ENCODE assay signal across 29 cellular contexts in the genomic region with DNA sequence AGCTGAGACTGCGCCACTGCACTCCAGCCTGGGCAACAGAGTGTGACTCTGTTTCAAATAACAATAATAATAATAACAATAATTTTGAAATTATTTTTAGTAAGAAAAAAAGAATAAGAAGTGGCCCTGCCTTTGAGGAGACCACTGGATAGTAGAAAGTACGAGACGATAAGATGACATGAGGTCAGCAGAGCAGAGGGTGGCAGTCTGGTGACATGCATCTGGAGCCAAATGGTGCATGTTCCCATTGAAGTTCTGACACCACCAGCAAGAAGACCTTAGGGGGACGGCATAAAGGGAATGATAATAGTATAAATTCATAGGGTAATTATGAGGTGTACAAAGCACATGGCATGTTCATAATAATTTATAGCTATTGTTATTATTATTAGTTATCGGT.
"Had no signal": no experiment of that assay in that cellular context is flagged by ENCODE, and none has a peak within 500 bp of the region (broad histone marks: within the 10 kb centered on the region; RNA-seq: fewer than 3 reads in every experiment).

No MANE protein-coding gene starts in this region.

- H3K4me1 ChIP-seq: left lung, lower lobe of right lung, prostate gland, testis, transverse colon, upper lobe of right lung had no signal

- DNase-seq: heart left ventricle; hypothalamus; immature natural killer cell; kidney; left colon; left lung; lower lobe of right lung; mammary epithelial cell; mesenchymal stem cell; naive B cell; natural killer cell; nephron progenitor cell; occipital lobe; stimulated activated CD4-positive, alpha-beta T cell treated with anti-CD3 and anti-CD28 coated beads, Interleukin-12 subunit alpha, Interleukin-12 subunit beta, amount 100 ng/mL, for 4 hours; stimulated activated CD4-positive, alpha-beta T cell treated with anti-CD3 and anti-CD28 coated beads, Interleukin-15, amount 100 ng/mL, for 24 hours; stimulated activated CD4-positive, alpha-beta T cell treated with anti-CD3 and anti-CD28 coated beads, Interleukin-2, amount 100 ng/mL, for 24 hours; stimulated activated CD4-positive, alpha-beta T cell treated with anti-CD3 and anti-CD28 coated beads, Interleukin-4, amount 100 ng/mL, for 1 hour; stimulated activated naive B cell treated with anti-CD40 and anti-IgM and Interleukin-4, amounts not matched to agents 10 μg/mL and 1 μg/mL and 100 μg/mL, for 72 hours; stimulated activated naive CD8-positive, alpha-beta T cell treated with anti-CD3 and anti-CD28 coated beads, Interleukin-15, Interleukin-2, amounts not matched to agents 100 U/mL and 50 U/mL, for 24 hours; stomach; testis; thyroid gland; transverse colon; upper lobe of right lung had no signal

- H3K9ac ChIP-seq: neural progenitor cell had no signal

- H3K27ac ChIP-seq: left lung, lower lobe of right lung, neural progenitor cell, neutrophil, prostate gland, right atrium auricular region, skin epidermis, stomach, testis, thyroid gland, transverse colon, upper lobe of right lung had no signal

- H3K4me2 ChIP-seq: neural progenitor cell had no signal

- H3K36me3 ChIP-seq: heart left ventricle, left lung, lower lobe of right lung, neural progenitor cell, neutrophil, prostate gland, right atrium auricular region, stomach, thyroid gland, transverse colon, upper lobe of right lung had no signal

- H3K9me3 ChIP-seq: heart left ventricle, left lung, lower lobe of right lung, neutrophil, prostate gland, right atrium auricular region, stomach, testis, thyroid gland, transverse colon, upper lobe of right lung had no signal

- H3K4me3 ChIP-seq: heart left ventricle, left lung, lower lobe of right lung, neural progenitor cell, prostate gland, right atrium auricular region, skin epidermis, stomach, testis, thyroid gland, transverse colon, upper lobe of right lung had no signal

- H3K27me3 ChIP-seq: heart left ventricle, left lung, neural progenitor cell, neutrophil, right atrium auricular region, stomach, testis, thyroid gland, transverse colon, upper lobe of right lung had no signal
